In genomic region chr17:53428913-53429312, GRCh38 we compare ENCODE assay signal across 31 cellular contexts.
DNase-seq lines count a peak whose midpoint lies in the region; ATAC-seq, FAIRE-seq and TF ChIP-seq lines count a peak whose summit lies in the region.
"Had no signal": no experiment of that assay in that cellular context is flagged by ENCODE, and none has a peak within 500 bp of the region (broad histone marks: within the 10 kb centered on the region; RNA-seq: fewer than 3 reads in every experiment).

No MANE protein-coding gene starts in this region.

- in situ Hi-C loops in HepG2 (cut with HindIII; ENCODE audit: extremely low pct_ligation_motif_present, low pct_unique_long_range_greater_than_20kb): no loop called here

- no peak for DNase-seq in HepG2 (ENCODE audit: low spot score)
- DNase-seq in small intestine: peak; percentile 0
- DNase-seq: 8988T; ACHN; AML-193; BE2C; C1 segment of cervical spinal cord; Caco-2; Calu3; CD4-positive, alpha-beta memory T cell; CD4-positive, alpha-beta T cell; CD4-positive, CD25-positive, alpha-beta regulatory T cell; CD8-positive, alpha-beta memory T cell; CD8-positive, alpha-beta T cell; COR-L47; DMS 273 treated with DMSO at 0.1 percent for 48 hours; DMS153; DMS53; DMS79; DMS79 treated with DMSO at 0.1 percent for 48 hours; DND-41; EL had no signal

- no peak overlapping the region for H2AFZ ChIP-seq in HepG2 (ENCODE audit: low read length)

- ATAC-seq in HepG2 (no peak), GM19395 (IDR thresholded peaks at IDR 0.05; ENCODE audit: unreplicated experiment) (no peak)
- ATAC-seq: A549; CD8-positive, alpha-beta T cell had no signal

- 66% methylated on average over 1 of the region's 1 CpG for WGBS in liver
- WGBS in HepG2 (ENCODE audit: low lambda C conversion rate): 19% methylated on average over 1 of the region's 1 CpG
- WGBS in small intestine, 3 donors: 39 to 67% (median 54%) methylated on average over 1 of the region's 1 CpG

- H3K4me3 ChIP-seq in liver (ENCODE audit: low read depth in 1 of 3, low read length in 3 of 3) (no peak overlapping the region), HepG2 (replicated peaks in 1 of 3; ENCODE audit: insufficient read depth in 1 of 3, low read depth in 2 of 3, low read length in 3 of 3) (no peak overlapping the region), small intestine (ENCODE audit: low read depth in 1 of 2, low read length in 2 of 2) (no peak overlapping the region)
- H3K4me3 ChIP-seq: A549; BLaER1; BLaER1 treated with 17β-estradiol and CSF1 and Interleukin-3, amounts not matched to agents 10 nM and 100 nM had no signal

- CTCF ChIA-PET in HepG2 (lab: Yijun Ruan, JAX; ENCODE audit: low intra/inter-chr PET ratio, low total read pairs): no interaction called here

- H3K9ac ChIP-seq in liver (ENCODE audit: low read depth in 1 of 2, low read length in 2 of 2): no peak overlapping the region
- no peak overlapping the region for H3K9ac ChIP-seq in HepG2 (ENCODE audit: insufficient read depth, low read depth, low read length)
- H3K9ac ChIP-seq: BLaER1; BLaER1 treated with 17β-estradiol and CSF1 and Interleukin-3, amounts not matched to agents 10 nM and 100 nM had no signal

- H4K20me1 ChIP-seq in HepG2 (ENCODE audit: insufficient read depth, low read length): no peaks in the 10 kb centered on the region
- H4K20me1 ChIP-seq: BLaER1; BLaER1 treated with 17β-estradiol and CSF1 and Interleukin-3, amounts not matched to agents 10 nM and 100 nM had no signal

- no peak for TF ChIP-seq CTCF in liver (IDR thresholded peaks at IDR 0.05; ENCODE audit: low read depth, low read length, missing input control)
- TF ChIP-seq CTCF in HepG2 (CRISPR knock-in tag; IDR thresholded peaks at IDR 0.05): no peak

- BruUV-seq in HepG2 (replicated peaks; lab: Mats Ljungman, UMichigan): no TSS peak

- TF ChIP-seq RAD21 in liver (IDR thresholded peaks at IDR 0.05) (no peak), HepG2 (CRISPR knock-in tag; IDR thresholded peaks at IDR 0.05) (no peak)

- no peak for TF ChIP-seq EP300 in HepG2 (IDR thresholded peaks at IDR 0.05; ENCODE audit: low read depth in 2 of 2, low read length in 2 of 2)
- no peak for TF ChIP-seq EP300 in HepG2 (CRISPR knock-in tag; IDR thresholded peaks at IDR 0.05; ENCODE audit: borderline replicate concordance)

- H3K79me2 ChIP-seq in HepG2 (ENCODE audit: insufficient read depth, low read length): no peaks in the 10 kb centered on the region

- no peak for TF ChIP-seq POLR2A in HepG2 (IDR thresholded peaks at IDR 0.05; ENCODE audit: insufficient read depth in 1 of 2, low read depth in 2 of 2, low read length in 2 of 2)

- H3K27ac ChIP-seq in liver (ENCODE audit: low read depth in 1 of 2, low read length in 2 of 2) (no peak overlapping the region), HepG2 (ENCODE audit: extremely low read length, insufficient read depth, low read length) (no peak overlapping the region), small intestine (ENCODE audit: low read depth in 1 of 2, low read length in 1 of 2) (no peak overlapping the region)
- H3K27ac ChIP-seq: 22Rv1; A549; BLaER1; BLaER1 treated with 17β-estradiol and CSF1 and Interleukin-3, amounts not matched to agents 10 nM and 100 nM; C4-2B had no signal

- peaks cover 0 to 2% (median 0%) of the 10 kb centered on the region in 4 donors for H3K4me1 ChIP-seq in liver (ENCODE audit: control insufficient read depth in 4 of 4, insufficient read depth in 4 of 4, low read length in 3 of 4)
- no peaks in the 10 kb centered on the region for H3K4me1 ChIP-seq in HepG2 (ENCODE audit: insufficient read depth, low read length)
- H3K4me1 ChIP-seq in small intestine (ENCODE audit: control insufficient read depth in 2 of 2, insufficient read depth in 1 of 2, low read depth in 1 of 2, low read length in 1 of 2): no peaks in the 10 kb centered on the region
- H3K4me1 ChIP-seq: A549; BE2C; BLaER1; BLaER1 treated with 17β-estradiol and CSF1 and Interleukin-3, amounts not matched to agents 10 nM and 100 nM had no signal

- no peak for FAIRE-seq in HepG2 (lab: Jason Lieb, UNC)
- no peak for FAIRE-seq in small intestine (lab: Jason Lieb, UNC)
- FAIRE-seq: A204.1, A549, D721Med had no signal

- H3K9me3 ChIP-seq in liver (ENCODE audit: control insufficient read depth in 4 of 4, low read length in 3 of 4) (peaks cover 0 to 6% (median 0%) of the 10 kb centered on the region in 4 donors), HepG2 (ENCODE audit: low read length) (peaks cover 65% of the 10 kb centered on the region), small intestine (ENCODE audit: control insufficient read depth, low read depth) (no peaks in the 10 kb centered on the region)
- H3K9me3 ChIP-seq: BE2C; BLaER1; BLaER1 treated with 17β-estradiol and CSF1 and Interleukin-3, amounts not matched to agents 10 nM and 100 nM had no signal

- intact Hi-C loops in HepG2 (cut with micrococcal nuclease; ENCODE audit: unreplicated experiment): no loop called here

- H3K36me3 ChIP-seq in liver (ENCODE audit: control insufficient read depth in 4 of 4, insufficient read depth in 3 of 4, low read depth in 1 of 4, low read length in 3 of 4) (no peaks in the 10 kb centered on the region), HepG2 (replicated peaks in 1 of 2; ENCODE audit: control insufficient read depth in 1 of 2, insufficient read depth in 2 of 2, low read length in 2 of 2) (no peaks in the 10 kb centered on the region), small intestine (ENCODE audit: control insufficient read depth in 2 of 2, insufficient read depth in 2 of 2, low read length in 2 of 2) (no peaks in the 10 kb centered on the region)
- H3K36me3 ChIP-seq: BE2C; BLaER1; BLaER1 treated with 17β-estradiol and CSF1 and Interleukin-3, amounts not matched to agents 10 nM and 100 nM had no signal

- POLR2A ChIA-PET in HepG2 (lab: Yijun Ruan, JAX): no interaction called here

- H3K4me2 ChIP-seq in HepG2 (ENCODE audit: low read depth, low read length): no peak overlapping the region
- H3K4me2 ChIP-seq: A549; BLaER1; BLaER1 treated with 17β-estradiol and CSF1 and Interleukin-3, amounts not matched to agents 10 nM and 100 nM had no signal

- no peaks in the 10 kb centered on the region for H3K27me3 ChIP-seq in liver (ENCODE audit: control insufficient read depth in 4 of 4, insufficient read depth in 4 of 4, low read length in 3 of 4)
- no peaks in the 10 kb centered on the region for H3K27me3 ChIP-seq in HepG2 (ENCODE audit: control insufficient read depth in 1 of 2, insufficient read depth in 2 of 2, low read length in 2 of 2)
- H3K27me3 ChIP-seq in small intestine (ENCODE audit: control insufficient read depth in 2 of 2, insufficient read depth in 2 of 2, low read length in 2 of 2): no peaks in the 10 kb centered on the region
- H3K27me3 ChIP-seq: BE2C; BLaER1; BLaER1 treated with 17β-estradiol and CSF1 and Interleukin-3, amounts not matched to agents 10 nM and 100 nM had no signal

TF ChIP-seq in liver, 16 proteins besides CTCF, POLR2A, EP300 and RAD21:
- no peak for TF ChIP-seq GABPA (IDR thresholded peaks at IDR 0.05 in 1 of 2, conservative IDR thresholded peaks at IDR 0.05 in 1 of 2)
- TF ChIP-seq HNF4A (conservative IDR thresholded peaks at IDR 0.05): peak; percentile 50 to 56

TF ChIP-seq in HepG2, 621 proteins besides CTCF, POLR2A, EP300 and RAD21:
- TF ChIP-seq IRX3 (CRISPR knock-in tag; IDR thresholded peaks at IDR 0.05; ENCODE audit: borderline replicate concordance, low read depth): no peak
- TF ChIP-seq SNAPC2 (CRISPR knock-in tag; IDR thresholded peaks at IDR 0.05): no peak
- no peak for TF ChIP-seq U2AF1 (optimal IDR thresholded peaks at IDR 0.05; ENCODE audit: low read depth, low read length)
- TF ChIP-seq DDIT3 (CRISPR knock-in tag; IDR thresholded peaks at IDR 0.05): no peak
